ENCODE assay signal across 9 cellular contexts in genomic region chr6:30100585-30101422, GRCh38. TPM values are rescaled to one million over a fixed set of nuclear protein-coding genes. Genes with fewer than 3 reads are reported as not detected.
A peak's percentile ranks its signal among the peaks of the same experiment; 100 is the strongest.
DNase-seq lines count a peak whose midpoint lies in the region; ATAC-seq and TF ChIP-seq lines count a peak whose summit lies in the region.
"Had no signal": no experiment of that assay in that cellular context is flagged by ENCODE, and none has a peak within 500 bp of the region (broad histone marks: within the 10 kb centered on the region; RNA-seq: fewer than 3 reads in every experiment).

No MANE protein-coding gene starts in this region.

- H3K4me1 Mint-ChIP-seq in mesothelial cell of epicardium = peaks cover 24% of the 10 kb centered on the region

- H3K27me3 Mint-ChIP-seq in mesothelial cell of epicardium (ENCODE audit: low read depth) = peaks cover 93% of the 10 kb centered on the region

- intact Hi-C loops in upper lobe of right lung (cut with DNase I) = no loop called here

- no peak overlapping the region for H3K27ac Mint-ChIP-seq in mesothelial cell of epicardium

- TF ChIP-seq CTCF in coronary artery (IDR thresholded peaks at IDR 0.05) = no peak
- TF ChIP-seq CTCF in mesothelial cell of epicardium (IDR thresholded peaks at IDR 0.05; ENCODE audit: unreplicated experiment) = no peak
- no peak for TF ChIP-seq CTCF in upper lobe of right lung (IDR thresholded peaks at IDR 0.05)

- H3K4me1 ChIP-seq in upper lobe of right lung = peaks cover 31% of the 10 kb centered on the region

- no peak overlapping the region for H3K27ac ChIP-seq in coronary artery
- peak overlapping the region; percentile 56 for H3K27ac ChIP-seq in upper lobe of right lung
- H3K27ac ChIP-seq: neutrophil had no signal

- ATAC-seq in upper lobe of right lung (peak; percentile 75), HG03095 (IDR thresholded peaks at IDR 0.05; ENCODE audit: unreplicated experiment) (no peak), GM18502 (IDR thresholded peaks at IDR 0.05; ENCODE audit: poor library complexity, unreplicated experiment) (no peak)

- DNase-seq in GM03348 (ENCODE audit: low spot score) (peak; percentile 42), RKO (ENCODE audit: low spot score) (peak; percentile 49), coronary artery (ENCODE audit: low spot score) (no peak), mesothelial cell of epicardium (ENCODE audit: low spot score in 2 of 2, unreplicated experiment in 2 of 2) (no peak), upper lobe of right lung (peak; percentile 84), H4 (ENCODE audit: low spot score) (no peak)

- H3K4me3 ChIP-seq in coronary artery (peak overlapping the region; percentile 66), upper lobe of right lung (peak overlapping the region; percentile 49)

- H3K36me3 Mint-ChIP-seq in mesothelial cell of epicardium = no peaks in the 10 kb centered on the region

- H3K9me3 Mint-ChIP-seq in mesothelial cell of epicardium = no peaks in the 10 kb centered on the region

- no peaks in the 10 kb centered on the region for H3K36me3 ChIP-seq in upper lobe of right lung
- H3K36me3 ChIP-seq: neutrophil had no signal

- H3K9me3 ChIP-seq in upper lobe of right lung = no peaks in the 10 kb centered on the region
- H3K9me3 ChIP-seq: neutrophil had no signal

- peak overlapping the region; percentile 71 for H3K4me3 Mint-ChIP-seq in mesothelial cell of epicardium

- peaks cover 14% of the 10 kb centered on the region for H3K27me3 ChIP-seq in upper lobe of right lung

RNA-seq across cellular contexts. Expression of gene TRIM31, which starts 12.1 kb away (rescaled TPM):
- 0.58 to 0.68 TPM in 2 of 3 replicates, not detected in the other for total RNA-seq in mesothelial cell of epicardium
- total RNA-seq in upper lobe of right lung = 0.35 TPM
- 0.12 TPM in 1 of 2 replicates, not detected in the other for total RNA-seq in H4 (2014; rRNA removed; shearing (Covaris generic))

RNA-seq across cellular contexts. Expression of gene RNF39, which starts 25.2 kb away (rescaled TPM):
- total RNA-seq in mesothelial cell of epicardium (not detected in 3 replicates), upper lobe of right lung (2.4 TPM)
- total RNA-seq in H4 (2014; rRNA removed; shearing (Covaris generic)) = not detected in 2 replicates

RNA-seq across cellular contexts. Expression of gene PPP1R11, which starts 33.8 kb away (rescaled TPM):
- total RNA-seq in mesothelial cell of epicardium (29.7 to 32.2 TPM (median 30.0 TPM) in 3 replicates), upper lobe of right lung (62.6 TPM)
- 57.8 and 68.7 TPM in 2 replicates for total RNA-seq in H4 (2014; rRNA removed; shearing (Covaris generic))

RNA-seq across cellular contexts. Expression of gene TRIM40, which starts 35.1 kb away (rescaled TPM):
- not detected in 3 replicates for total RNA-seq in mesothelial cell of epicardium
- total RNA-seq in upper lobe of right lung = not detected
- not detected in 2 replicates for total RNA-seq in H4 (2014; rRNA removed; shearing (Covaris generic))

RNA-seq across cellular contexts. Expression of gene POLR1H, which starts 39.7 kb away (rescaled TPM):
- total RNA-seq in mesothelial cell of epicardium (31.1 to 32.7 TPM (median 31.4 TPM) in 3 replicates), upper lobe of right lung (20.3 TPM)
- 32.6 and 46.8 TPM in 2 replicates for total RNA-seq in H4 (2014; rRNA removed; shearing (Covaris generic))

Comparison
In these comparisons a context has a peak if more than half of its experiments do, and no peak if none do; other contexts are left out.
1. DNase-seq: peak in GM03348 (single experiment), RKO (single experiment) and upper lobe of right lung (single experiment); none in coronary artery (single experiment), mesothelial cell of epicardium (0 of 2) and H4 (single experiment).